Comparison of ENCODE assay signal across 30 cellular contexts in the genomic region with DNA sequence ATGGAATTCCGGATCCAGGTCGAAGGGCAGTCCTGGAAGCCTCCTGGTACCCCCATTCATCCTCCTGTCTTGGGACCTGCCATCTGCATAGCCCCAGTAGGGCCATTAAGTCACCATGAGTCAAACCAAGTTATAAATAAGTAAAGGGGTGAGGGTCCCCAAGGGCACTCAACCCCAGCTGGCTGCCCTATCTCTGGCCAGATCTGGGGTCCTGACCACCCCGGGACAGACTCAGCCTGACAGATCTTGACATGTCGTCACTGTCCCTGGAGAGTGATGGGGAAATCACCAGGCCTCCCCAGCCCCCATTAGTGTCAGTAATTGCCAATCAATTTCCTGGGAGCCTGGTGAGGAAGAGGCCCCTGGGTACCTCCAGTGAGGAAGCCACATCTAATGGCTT.
"Had no signal": no experiment of that assay in that cellular context is flagged by ENCODE, and none has a peak within 500 bp of the region (broad histone marks: within the 10 kb centered on the region; RNA-seq: fewer than 3 reads in every experiment).

No MANE protein-coding gene starts in this region.

- H3K4me1 ChIP-seq: colonic mucosa, gastrocnemius medialis had no signal

- H3K4me2 ChIP-seq: hepatocyte had no signal

- H3K27me3 ChIP-seq: colonic mucosa, dorsolateral prefrontal cortex, gastrocnemius medialis, hepatocyte, uterus had no signal

- H3K9me3 ChIP-seq: colonic mucosa, gastrocnemius medialis, left ventricle myocardium inferior, thoracic aorta, uterus had no signal

- H3K27ac Mint-ChIP-seq: activated CD4-positive, alpha-beta memory T cell treated with anti-CD3 and anti-CD28 coated beads for 36 hours; activated CD4-positive, alpha-beta T cell treated with anti-CD3 and anti-CD28 coated beads, Interleukin-2, amount 10 ng/mL, durations not matched to agents 24 days and 14 days; activated naive CD4-positive, alpha-beta T cell treated with anti-CD3 and anti-CD28 coated beads, Interleukin-2, amount 50 U/mL, for 24 hours; activated naive CD8-positive, alpha-beta T cell treated with anti-CD3 and anti-CD28 coated beads, Interleukin-2, amount 50 U/mL, for 24 hours; activated T-helper 17 cell treated with anti-CD3 and anti-CD28 coated beads, Interleukin-2, amount 50 U/mL, for 72 hours; effector memory CD8-positive, alpha-beta T cell; naive B cell; T-helper 17 cell had no signal

- H3K36me3 Mint-ChIP-seq: activated CD4-positive, alpha-beta memory T cell treated with anti-CD3 and anti-CD28 coated beads for 36 hours; activated naive CD4-positive, alpha-beta T cell treated with anti-CD3 and anti-CD28 coated beads, Interleukin-2, amount 50 U/mL, for 24 hours; naive B cell had no signal

- H3K27me3 Mint-ChIP-seq: activated CD4-positive, alpha-beta memory T cell treated with anti-CD3 and anti-CD28 coated beads for 36 hours; activated naive CD4-positive, alpha-beta T cell treated with anti-CD3 and anti-CD28 coated beads, Interleukin-2, amount 50 U/mL, for 24 hours had no signal

- H3K79me2 ChIP-seq: hepatocyte had no signal

- H2AFZ ChIP-seq: hepatocyte had no signal

- H3K36me3 ChIP-seq: colonic mucosa, gastrocnemius medialis, left ventricle myocardium inferior, thoracic aorta, uterus, WERI-Rb-1 had no signal

- H3K27ac ChIP-seq: colonic mucosa, gastrocnemius medialis, hepatocyte, left ventricle myocardium inferior, skin epidermis, thoracic aorta, uterus, WERI-Rb-1 had no signal

- H3K4me3 ChIP-seq: colonic mucosa, dorsolateral prefrontal cortex, gastrocnemius medialis, hepatocyte, left ventricle myocardium inferior, lung, skin epidermis, thoracic aorta, uterus had no signal

- ATAC-seq: activated naive CD8-positive, alpha-beta T cell treated with anti-CD3 and anti-CD28 coated beads, Interleukin-2, amount 50 U/mL, for 24 hours; activated T-cell treated with anti-CD3 and anti-CD28 coated beads, Interleukin-2, amount 50 U/mL, for 4 hours; activated T-helper 17 cell treated with anti-CD3 and anti-CD28 coated beads, Interleukin-2, amount 50 U/mL, for 72 hours; effector memory CD8-positive, alpha-beta T cell; gastrocnemius medialis; sciatic nerve; stimulated activated naive CD8-positive, alpha-beta T cell treated with anti-CD3 and anti-CD28 coated beads, Interleukin-15, Interleukin-2, amounts not matched to agents 100 U/mL and 50 U/mL, for 24 hours; T-helper 17 cell had no signal

- DNase-seq: activated CD4-positive, alpha-beta memory T cell treated with anti-CD3 and anti-CD28 coated beads for 36 hours; activated CD4-positive, alpha-beta T cell treated with anti-CD3 and anti-CD28 coated beads, Interleukin-2, amount 10 ng/mL, durations not matched to agents 24 days and 14 days; activated CD4-positive, CD25-positive, alpha-beta regulatory T cell treated with anti-CD3 and anti-CD28 coated beads, Interleukin-2, amount 50 U/mL, for 72 hours; activated CD8-positive, alpha-beta memory T cell treated with anti-CD3 and anti-CD28 coated beads, Interleukin-2, amount 50 U/mL, for 48 hours; activated gamma-delta T cell treated with Interleukin-2 at 50 U/mL for 16 hours; activated naive CD8-positive, alpha-beta T cell treated with anti-CD3 and anti-CD28 coated beads, Interleukin-2, amount 50 U/mL, for 24 hours; activated T-cell treated with anti-CD3 and anti-CD28 coated beads, Interleukin-2, amount 50 U/mL, for 4 hours; colonic mucosa; effector memory CD8-positive, alpha-beta T cell; erythroblast; gastrocnemius medialis; islet precursor cell; left ventricle myocardium inferior; naive B cell; stimulated activated CD4-positive, alpha-beta T cell treated with anti-CD3 and anti-CD28 coated beads, Interleukin-12 subunit alpha, Interleukin-12 subunit beta, amount 100 ng/mL, for 4 hours; stimulated activated CD4-positive, alpha-beta T cell treated with anti-CD3 and anti-CD28 coated beads, Interleukin-4, amount 100 ng/mL, for 1 hour; stimulated activated naive CD8-positive, alpha-beta T cell treated with anti-CD3 and anti-CD28 coated beads, Interleukin-15, Interleukin-2, amounts not matched to agents 100 U/mL and 50 U/mL, for 24 hours; T-helper 17 cell; T1000; trophoblast cell; uterus; WERI-Rb-1 had no signal

- H3K4me1 Mint-ChIP-seq: activated CD4-positive, alpha-beta T cell treated with anti-CD3 and anti-CD28 coated beads, Interleukin-2, amount 10 ng/mL, durations not matched to agents 24 days and 14 days; activated naive CD4-positive, alpha-beta T cell treated with anti-CD3 and anti-CD28 coated beads, Interleukin-2, amount 50 U/mL, for 24 hours; activated naive CD8-positive, alpha-beta T cell treated with anti-CD3 and anti-CD28 coated beads, Interleukin-2, amount 50 U/mL, for 24 hours; activated T-helper 17 cell treated with anti-CD3 and anti-CD28 coated beads, Interleukin-2, amount 50 U/mL, for 72 hours; naive B cell; T-helper 17 cell had no signal

- H3K9me3 Mint-ChIP-seq: activated CD4-positive, alpha-beta memory T cell treated with anti-CD3 and anti-CD28 coated beads for 36 hours; activated CD4-positive, alpha-beta T cell treated with anti-CD3 and anti-CD28 coated beads, Interleukin-2, amount 10 ng/mL, durations not matched to agents 24 days and 14 days; activated naive CD4-positive, alpha-beta T cell treated with anti-CD3 and anti-CD28 coated beads, Interleukin-2, amount 50 U/mL, for 24 hours; activated naive CD8-positive, alpha-beta T cell treated with anti-CD3 and anti-CD28 coated beads, Interleukin-2, amount 50 U/mL, for 24 hours; activated T-cell treated with anti-CD3 and anti-CD28 coated beads, Interleukin-2, amount 50 U/mL, for 4 hours; activated T-helper 17 cell treated with anti-CD3 and anti-CD28 coated beads, Interleukin-2, amount 50 U/mL, for 72 hours; effector memory CD8-positive, alpha-beta T cell; naive B cell had no signal

- H3K4me3 Mint-ChIP-seq: activated CD4-positive, alpha-beta memory T cell treated with anti-CD3 and anti-CD28 coated beads for 36 hours; activated CD4-positive, alpha-beta T cell treated with anti-CD3 and anti-CD28 coated beads, Interleukin-2, amount 10 ng/mL, durations not matched to agents 24 days and 14 days; activated naive CD4-positive, alpha-beta T cell treated with anti-CD3 and anti-CD28 coated beads, Interleukin-2, amount 50 U/mL, for 24 hours; activated naive CD8-positive, alpha-beta T cell treated with anti-CD3 and anti-CD28 coated beads, Interleukin-2, amount 50 U/mL, for 24 hours; activated T-cell treated with anti-CD3 and anti-CD28 coated beads, Interleukin-2, amount 50 U/mL, for 4 hours; activated T-helper 17 cell treated with anti-CD3 and anti-CD28 coated beads, Interleukin-2, amount 50 U/mL, for 72 hours; effector memory CD8-positive, alpha-beta T cell; naive B cell; T-helper 17 cell had no signal
